In genomic region chr6:136254851-136255466, GRCh38 we compare ENCODE assay signal across 20 cellular contexts.
"Had no signal": no experiment of that assay in that cellular context is flagged by ENCODE, and none has a peak within 500 bp of the region (broad histone marks: within the 10 kb centered on the region; RNA-seq: fewer than 3 reads in every experiment).

No MANE protein-coding gene starts in this region.

- H3K27me3 ChIP-seq: esophagus muscularis mucosa, thyroid gland had no signal

- H3K9me3 Mint-ChIP-seq: activated B cell treated with CpG ODN at 0.5 μM for 24 hours; activated naive CD8-positive, alpha-beta T cell treated with anti-CD3 and anti-CD28 coated beads, Interleukin-2, amount 10 ng/mL, durations not matched to agents 7 days and 5 days; activated T-cell treated with anti-CD3 and anti-CD28 coated beads, Interleukin-2, amount 50 U/mL, for 4 hours; stimulated activated naive B cell treated with anti-CD40 and anti-IgM and Interleukin-4, amounts not matched to agents 10 μg/mL and 1 μg/mL and 100 μg/mL, for 72 hours had no signal

- ATAC-seq: activated T-cell treated with anti-CD3 and anti-CD28 coated beads, Interleukin-2, amount 50 U/mL, for 4 hours; mucosa of descending colon; naive thymus-derived CD4-positive, alpha-beta T cell; stimulated activated naive B cell treated with anti-CD40 and anti-IgM and Interleukin-4, amounts not matched to agents 10 μg/mL and 1 μg/mL and 100 μg/mL, for 72 hours had no signal

- H3K9me3 ChIP-seq: esophagus muscularis mucosa, left ventricle myocardium inferior, mucosa of descending colon, thyroid gland had no signal

- H3K4me3 Mint-ChIP-seq: activated B cell treated with CpG ODN at 0.5 μM for 24 hours; activated naive CD8-positive, alpha-beta T cell treated with anti-CD3 and anti-CD28 coated beads, Interleukin-2, amount 10 ng/mL, durations not matched to agents 7 days and 5 days; activated T-cell treated with anti-CD3 and anti-CD28 coated beads, Interleukin-2, amount 50 U/mL, for 4 hours; naive thymus-derived CD4-positive, alpha-beta T cell; stimulated activated naive B cell treated with anti-CD40 and anti-IgM and Interleukin-4, amounts not matched to agents 10 μg/mL and 1 μg/mL and 100 μg/mL, for 72 hours had no signal

- H3K27ac ChIP-seq: esophagus muscularis mucosa, left ventricle myocardium inferior, thyroid gland had no signal

- DNase-seq: activated B cell treated with CpG ODN at 0.5 μM for 24 hours; activated CD4-positive, alpha-beta T cell treated with anti-CD3 and anti-CD28 coated beads for 48 hours; activated gamma-delta T cell; activated naive CD8-positive, alpha-beta T cell treated with anti-CD3 and anti-CD28 coated beads, Interleukin-2, amount 10 ng/mL, durations not matched to agents 7 days and 5 days; activated T-cell treated with anti-CD3 and anti-CD28 coated beads, Interleukin-2, amount 50 U/mL, for 4 hours; anterior cingulate cortex; cortex of kidney; effector CD4-positive, alpha-beta T cell; hippocampal formation; kidney; left ventricle myocardium inferior; mucosa of descending colon; naive thymus-derived CD4-positive, alpha-beta T cell; nucleus accumbens; posterior cingulate gyrus; stimulated activated CD4-positive, alpha-beta T cell treated with anti-CD3 and anti-CD28 coated beads, Interleukin-2, amount 100 ng/mL, for 48 hours; stimulated activated naive B cell treated with anti-CD40 and anti-IgM and Interleukin-4, amounts not matched to agents 10 μg/mL and 1 μg/mL and 100 μg/mL, for 72 hours; T-helper 2 cell; thyroid gland had no signal

- H3K27ac Mint-ChIP-seq: activated B cell treated with CpG ODN at 0.5 μM for 24 hours; activated naive CD8-positive, alpha-beta T cell treated with anti-CD3 and anti-CD28 coated beads, Interleukin-2, amount 10 ng/mL, durations not matched to agents 7 days and 5 days had no signal

- H3K27me3 Mint-ChIP-seq: activated B cell treated with CpG ODN at 0.5 μM for 24 hours; activated naive CD8-positive, alpha-beta T cell treated with anti-CD3 and anti-CD28 coated beads, Interleukin-2, amount 10 ng/mL, durations not matched to agents 7 days and 5 days; naive thymus-derived CD4-positive, alpha-beta T cell; stimulated activated naive B cell treated with anti-CD40 and anti-IgM and Interleukin-4, amounts not matched to agents 10 μg/mL and 1 μg/mL and 100 μg/mL, for 72 hours had no signal

- H3K4me3 ChIP-seq: esophagus muscularis mucosa, left ventricle myocardium inferior, mucosa of descending colon, thyroid gland had no signal
